In the genomic region with DNA sequence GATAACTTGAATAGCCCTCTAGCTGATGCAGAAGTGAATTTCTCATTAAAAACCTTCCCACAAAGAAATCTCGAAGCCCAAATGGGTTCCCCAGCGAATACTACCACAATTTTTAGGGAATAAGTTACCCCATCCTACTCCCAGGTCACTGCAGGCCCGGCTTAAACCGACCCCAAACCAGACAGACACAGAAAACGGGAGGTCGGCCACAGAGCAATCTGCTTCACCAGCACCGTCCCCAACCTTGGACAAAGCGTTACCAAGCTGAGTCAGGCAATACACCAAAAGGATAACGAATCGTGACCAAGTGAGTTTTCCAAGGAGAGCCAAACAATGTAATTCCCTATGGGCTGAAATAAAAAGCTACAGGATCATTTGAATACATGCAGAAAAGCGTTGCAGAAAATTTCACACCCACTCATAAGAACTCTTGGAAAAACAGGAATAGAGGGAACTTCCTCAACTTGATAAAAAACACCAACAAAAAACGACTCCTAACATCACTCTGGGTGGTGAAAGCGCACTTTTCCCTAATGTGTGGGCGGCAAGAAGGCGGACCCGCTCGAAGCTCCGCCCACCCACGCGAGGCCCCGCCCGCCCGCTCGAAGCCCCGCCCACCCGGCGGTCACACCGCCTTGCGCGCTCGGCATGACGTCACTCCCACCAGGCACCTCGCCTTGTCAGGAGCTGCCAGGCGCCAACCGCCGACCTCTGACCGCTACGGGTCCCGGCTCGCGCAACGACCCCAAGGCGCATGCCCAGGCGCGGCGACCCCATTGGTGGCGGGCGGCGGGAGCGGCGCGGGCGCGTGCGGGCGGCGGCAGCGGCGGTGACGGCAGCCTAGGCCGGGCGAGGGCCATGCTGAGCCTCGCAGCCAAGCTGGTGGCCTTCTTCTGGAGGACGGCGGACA, we compare ENCODE assay signal across 18 cellular contexts. TPM values are rescaled to one million over a fixed set of nuclear protein-coding genes. Genes with fewer than 3 reads are reported as not detected.
DNase-seq lines count a peak whose midpoint lies in the region; ATAC-seq, FAIRE-seq and TF ChIP-seq lines count a peak whose summit lies in the region.
"Had no signal": no experiment of that assay in that cellular context is flagged by ENCODE, and none has a peak within 500 bp of the region (broad histone marks: within the 10 kb centered on the region; RNA-seq: fewer than 3 reads in every experiment).

Gene MOV10L1 (plus strand): TSS at position 776 of the 910 bp plus-strand sequence. CDS start 83 bp downstream, at position 859.

- peaks cover 23% of the 10 kb centered on the region for H3K27me3 Mint-ChIP-seq in activated CD4-positive, alpha-beta T cell treated with anti-CD3 and anti-CD28 coated beads for 36 hours

- no peaks in the 10 kb centered on the region for H3K79me2 ChIP-seq in endothelial cell of umbilical vein (ENCODE audit: control insufficient read depth, insufficient read depth, low read length)

- CTCF ChIA-PET in activated CD4-positive, alpha-beta T cell treated with anti-CD3 and anti-CD28 coated beads for 36 hours (lab: Charles Lee) = interaction anchor here (1.1 to 1.2 kb wide), 2 partner anchors 10 to 60 kb away, joined by 3 to 4 read pairs; no protein-coding TSS in a partner anchor
- CTCF ChIA-PET in endothelial cell of umbilical vein (lab: Charles Lee) = no interaction called here

- DNase-seq in activated CD4-positive, alpha-beta T cell treated with anti-CD3 and anti-CD28 coated beads for 36 hours = peak; percentile 58
- no peak for DNase-seq in activated CD4-positive, alpha-beta T cell treated with anti-CD3 and anti-CD28 coated beads for 4 hours
- peak; percentile 83 for DNase-seq in H7
- DNase-seq in endothelial cell of umbilical vein (ENCODE audit: low read depth, low spot score) = peak; percentile 44
- peak; percentile 50 to 59 for DNase-seq in lung microvascular endothelial cell (ENCODE audit: low read depth in 2 of 2)
- DNase-seq: Caco-2, KBM-7, NCI-H1694 treated with DMSO at 0.1 percent for 48 hours, NCI-H524 had no signal

- no peak within 1 kb of the TSS for H3K4me3 ChIP-seq in H7 (ENCODE audit: insufficient read depth, low read depth, low read length)
- no peak within 1 kb of the TSS for H3K4me3 ChIP-seq in endothelial cell of umbilical vein (replicated peaks in 1 of 3; ENCODE audit: insufficient read depth in 1 of 3, low read depth in 1 of 3, low read length in 3 of 3)
- H3K4me3 ChIP-seq: gastroesophageal sphincter, smooth muscle cell had no signal

- dilution Hi-C loops in endothelial cell of umbilical vein (cut with MboI; ENCODE audit: extremely low pct_ligation_motif_present, low sequenced_read_pairs) = no loop called here

- H3K4me1 Mint-ChIP-seq in activated CD4-positive, alpha-beta T cell treated with anti-CD3 and anti-CD28 coated beads for 36 hours = peaks cover 12% of the 10 kb centered on the region

- H2AFZ ChIP-seq in endothelial cell of umbilical vein (ENCODE audit: low read depth, low read length) = peak within 1 kb of the TSS; percentile 48

- H3K36me3 ChIP-seq in H7 (replicated peaks; ENCODE audit: control insufficient read depth, insufficient read depth, low read length) = no peaks in the 10 kb centered on the region
- H3K36me3 ChIP-seq in endothelial cell of umbilical vein (ENCODE audit: control insufficient read depth in 2 of 2, extremely low read depth in 1 of 2, insufficient read depth in 2 of 2, low read length in 2 of 2) = no peaks in the 10 kb centered on the region
- H3K36me3 ChIP-seq: gastroesophageal sphincter had no signal

- TF ChIP-seq POLR2A in endothelial cell of umbilical vein (IDR thresholded peaks at IDR 0.05; ENCODE audit: low read depth, low read length) = no peak

- H3K9me3 ChIP-seq in endothelial cell of umbilical vein (replicated peaks; ENCODE audit: control insufficient read depth, insufficient read depth, low read length) = no peaks in the 10 kb centered on the region
- H3K9me3 ChIP-seq: Caco-2 had no signal

- no peak within 1 kb of the TSS for H3K9ac ChIP-seq in endothelial cell of umbilical vein (replicated peaks; ENCODE audit: extremely low read depth, insufficient read depth, low read length)

- TF ChIP-seq CTCF in endothelial cell of umbilical vein (IDR thresholded peaks at IDR 0.05; ENCODE audit: extremely low read depth in 1 of 2, insufficient read depth in 1 of 2, low read depth in 1 of 2, low read length in 2 of 2) = no peak

- no peak within 1 kb of the TSS for H3K27ac Mint-ChIP-seq in activated CD4-positive, alpha-beta T cell treated with anti-CD3 and anti-CD28 coated beads for 36 hours
- H3K27ac Mint-ChIP-seq: activated naive CD8-positive, alpha-beta T cell; T-helper 2 cell treated with Interferon-gamma antibody and Interleukin-4, amounts not matched to agents 5 μg/mL and 100 μg/mL, for 36 hours had no signal

- no peaks in the 10 kb centered on the region for H3K4me1 ChIP-seq in endothelial cell of umbilical vein (ENCODE audit: control insufficient read depth, extremely low read depth, insufficient read depth, low read length)
- H3K4me1 ChIP-seq: gastroesophageal sphincter had no signal

- no peak within 1 kb of the TSS for H3K27ac ChIP-seq in endothelial cell of umbilical vein (ENCODE audit: insufficient read depth, low read depth, low read length)
- H3K27ac ChIP-seq: gastroesophageal sphincter had no signal

- H4K20me1 ChIP-seq in endothelial cell of umbilical vein (replicated peaks; ENCODE audit: control insufficient read depth, extremely low read depth, insufficient read depth, low read length) = no peaks in the 10 kb centered on the region

- no TSS peak for BruUV-seq in endothelial cell of umbilical vein (replicated peaks; lab: Mats Ljungman, UMichigan)

- POLR2A ChIA-PET in activated CD4-positive, alpha-beta T cell treated with anti-CD3 and anti-CD28 coated beads for 36 hours (lab: Charles Lee) = interaction anchor here (0.6 kb wide), 1 partner anchor 17 kb away, joined by 4 read pairs; no protein-coding TSS in a partner anchor
- POLR2A ChIA-PET in endothelial cell of umbilical vein (lab: Charles Lee) = interaction anchor here (0.6 kb wide), 1 partner anchor 37 kb away, joined by 3 read pairs; no protein-coding TSS in a partner anchor

- no peak within 1 kb of the TSS for H3K4me2 ChIP-seq in endothelial cell of umbilical vein (ENCODE audit: insufficient read depth, low read length)
- H3K4me2 ChIP-seq: smooth muscle cell had no signal

- intact Hi-C loops in activated CD4-positive, alpha-beta T cell treated with anti-CD3 and anti-CD28 coated beads for 36 hours (cut with DNase I, micrococcal nuclease) = no loop called here
- intact Hi-C loops in endothelial cell of umbilical vein (cut with micrococcal nuclease) = no loop called here

- no peaks in the 10 kb centered on the region for H3K9me1 ChIP-seq in endothelial cell of umbilical vein (replicated peaks; ENCODE audit: control insufficient read depth, extremely low read depth, insufficient read depth, low read length)

- ATAC-seq in activated CD4-positive, alpha-beta T cell treated with anti-CD3 and anti-CD28 coated beads for 36 hours = no peak
- ATAC-seq in GM19328 (IDR thresholded peaks at IDR 0.05; ENCODE audit: unreplicated experiment) = no peak
- no peak for ATAC-seq in GM18520 (IDR thresholded peaks at IDR 0.05; ENCODE audit: unreplicated experiment)
- ATAC-seq in HG03045 (IDR thresholded peaks at IDR 0.05; ENCODE audit: unreplicated experiment) = no peak
- ATAC-seq: gastroesophageal sphincter had no signal

- peaks cover 4% of the 10 kb centered on the region for H3K36me3 Mint-ChIP-seq in activated CD4-positive, alpha-beta T cell treated with anti-CD3 and anti-CD28 coated beads for 36 hours (ENCODE audit: low read depth)
- H3K36me3 Mint-ChIP-seq: activated naive CD8-positive, alpha-beta T cell had no signal

- peaks cover 11% of the 10 kb centered on the region for H3K9me3 Mint-ChIP-seq in activated CD4-positive, alpha-beta T cell treated with anti-CD3 and anti-CD28 coated beads for 36 hours (ENCODE audit: low read depth)
- H3K9me3 Mint-ChIP-seq: T-helper 2 cell treated with Interferon-gamma antibody and Interleukin-4, amounts not matched to agents 5 μg/mL and 100 μg/mL, for 36 hours had no signal

- peak; percentile 38 for FAIRE-seq in endothelial cell of umbilical vein (lab: Jason Lieb, UNC)
- FAIRE-seq: colon had no signal

- no peak within 1 kb of the TSS for H3K4me3 Mint-ChIP-seq in activated CD4-positive, alpha-beta T cell treated with anti-CD3 and anti-CD28 coated beads for 36 hours
- H3K4me3 Mint-ChIP-seq: activated naive CD8-positive, alpha-beta T cell; T-helper 2 cell treated with Interferon-gamma antibody and Interleukin-4, amounts not matched to agents 5 μg/mL and 100 μg/mL, for 36 hours had no signal

- H3K27me3 ChIP-seq in H7 (ENCODE audit: control insufficient read depth, insufficient read depth, low read length) (no peaks in the 10 kb centered on the region; the same call in 1 of the 2 replicates), endothelial cell of umbilical vein (ENCODE audit: control insufficient read depth in 2 of 2, insufficient read depth in 2 of 2, low read length in 2 of 2) (peaks cover 0 to 6% of the 10 kb centered on the region in 2 experiments)

TF ChIP-seq in endothelial cell of umbilical vein, 7 proteins besides CTCF, POLR2A, EP300 and RAD21 (continues in another document):
- no peak for TF ChIP-seq JUN (IDR thresholded peaks at IDR 0.05; ENCODE audit: borderline replicate concordance, insufficient read depth, insufficient read length, low read depth)
- TF ChIP-seq FOS (IDR thresholded peaks at IDR 0.05; ENCODE audit: borderline replicate concordance, insufficient read depth, low read length) = no peak
- no peak for TF ChIP-seq MYC (IDR thresholded peaks at IDR 0.05; ENCODE audit: low read depth, low read length)
- no peak for TF ChIP-seq GATA2 (IDR thresholded peaks at IDR 0.05; ENCODE audit: insufficient read depth, insufficient read length, low read depth, low read length)
- TF ChIP-seq, protein P1, sequence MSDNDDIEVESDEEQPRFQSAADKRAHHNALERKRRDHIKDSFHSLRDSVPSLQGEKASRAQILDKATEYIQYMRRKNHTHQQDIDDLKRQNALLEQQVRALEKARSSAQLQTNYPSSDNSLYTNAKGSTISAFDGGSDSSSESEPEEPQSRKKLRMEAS (IDR thresholded peaks at IDR 0.05; ENCODE audit: insufficient read depth, insufficient read length) = no peak

RNA-seq across cellular contexts. Expression of gene MOV10L1, which starts in this region (rescaled TPM):
- total RNA-seq in activated CD4-positive, alpha-beta T cell treated with anti-CD3 and anti-CD28 coated beads for 36 hours = under 1 TPM in 1 of 2 experiments, not detected in 1; 0.11 TPM
- total RNA-seq in H7 (2014; rRNA removed; shearing (Covaris generic)) = not detected in 2 replicates
- total RNA-seq in endothelial cell of umbilical vein (35.4 and 37.6 TPM in 2 replicates), lung microvascular endothelial cell (22.7 and 44.2 TPM in 2 replicates)
- polyA plus RNA-seq in endothelial cell of umbilical vein = 27.6 and 32.0 TPM in 2 replicates
- polyA plus RNA-seq in endothelial cell of umbilical vein (2011; cell fraction: cytosol; rRNA removed) = 10.3 and 14.5 TPM in 2 replicates
- 162 and 167 TPM in 2 replicates for polyA plus RNA-seq in endothelial cell of umbilical vein (2011; cell fraction: nucleus; rRNA removed)
- 18.8 and 20.2 TPM in 2 replicates for polyA plus RNA-seq in endothelial cell of umbilical vein (2012)
- 33.0 and 37.0 TPM in 2 replicates for polyA minus RNA-seq in endothelial cell of umbilical vein
- polyA minus RNA-seq in endothelial cell of umbilical vein (2011; cell fraction: cytosol; rRNA and poly(A)+ RNA removed) = not detected
- polyA minus RNA-seq in endothelial cell of umbilical vein (2011; cell fraction: nucleus; rRNA and poly(A)+ RNA removed) = 62.2 and 68.7 TPM in 2 replicates
- total RNA-seq: Caco-2 had no signal
- polyA plus RNA-seq: neural cell had no signal

Comparison
In these comparisons a context has a peak if more than half of its experiments do, and no peak if none do; other contexts are left out.
1. RNA of gene MOV10L1 (total RNA-seq): 22.7 to 44.2 TPM in lung microvascular endothelial cell and 35.4 to 37.6 TPM in endothelial cell of umbilical vein; 0.11 TPM in activated CD4-positive, alpha-beta T cell treated with anti-CD3 and anti-CD28 coated beads for 36 hours and not detected in H7; every median in the first group is over 10 times any median in the second.
2. Peak in DNase-seq in activated CD4-positive, alpha-beta T cell treated with anti-CD3 and anti-CD28 coated beads for 36 hours; RNA of the gene not detected or under 1 TPM.
3. Peak in DNase-seq in H7; RNA of the gene not detected or under 1 TPM.
4. DNase-seq: peak in endothelial cell of umbilical vein (single experiment) and lung microvascular endothelial cell (2 of 2); none in activated CD4-positive, alpha-beta T cell treated with anti-CD3 and anti-CD28 coated beads for 4 hours (0 of 2).